Comparison of ENCODE assay signal across 22 cellular contexts in the genomic region with DNA sequence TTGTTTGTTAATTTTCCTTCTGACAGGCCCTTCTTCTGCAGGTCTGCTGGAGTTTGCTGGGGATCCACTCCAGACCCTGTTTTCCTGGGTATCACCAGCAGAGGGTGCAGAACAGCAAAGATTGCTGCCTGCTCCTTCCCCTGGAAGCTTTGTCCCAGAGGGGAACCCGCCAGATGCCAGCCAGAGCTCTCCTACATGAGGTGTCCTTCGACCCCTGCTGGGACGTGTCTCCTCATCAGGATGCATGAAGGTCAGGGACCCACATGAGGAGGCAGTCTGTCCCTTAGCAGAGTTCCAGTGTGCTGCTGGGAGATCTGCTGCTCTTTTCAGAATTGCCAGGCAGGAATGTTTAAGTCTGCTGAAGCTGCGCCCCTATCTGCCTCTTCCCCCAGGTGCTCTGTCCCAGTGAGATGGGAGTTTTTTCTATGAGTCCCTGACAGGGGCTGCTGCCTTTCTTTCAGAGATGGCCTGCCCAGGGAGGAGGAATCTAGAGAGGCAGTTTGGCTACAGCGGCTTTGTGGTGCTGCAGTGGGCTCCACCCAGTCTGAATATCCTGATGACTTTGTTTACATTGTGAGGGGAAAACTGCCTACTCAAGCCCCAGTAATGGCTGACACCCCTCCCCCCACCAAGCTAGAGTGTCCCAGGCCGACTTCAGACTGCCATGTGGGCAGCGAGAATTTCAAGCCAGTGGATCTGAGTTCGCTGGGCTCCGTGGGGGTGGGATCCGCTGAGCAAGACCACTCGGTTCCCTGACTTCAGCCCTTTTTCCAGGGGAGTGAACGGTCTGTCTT.
"Had no signal": no experiment of that assay in that cellular context is flagged by ENCODE, and none has a peak within 500 bp of the region (broad histone marks: within the 10 kb centered on the region; RNA-seq: fewer than 3 reads in every experiment).

No MANE protein-coding gene starts in this region.

- H3K27me3 Mint-ChIP-seq: activated naive CD8-positive, alpha-beta T cell treated with anti-CD3 and anti-CD28 coated beads, Interleukin-2, amount 10 ng/mL, durations not matched to agents 7 days and 5 days; dendritic cell treated with granulocyte-macrophage colony-stimulating factor and Interleukin-4, amounts not matched to agents 40 ng/mL and 50 ng/mL, for 4 days; memory B cell; progenitor cell of endocrine pancreas; T-cell; type B pancreatic cell had no signal

- H3K36me3 Mint-ChIP-seq: activated naive CD8-positive, alpha-beta T cell treated with anti-CD3 and anti-CD28 coated beads, Interleukin-2, amount 10 ng/mL, durations not matched to agents 7 days and 5 days; memory B cell; T-cell; type B pancreatic cell had no signal

- H3K4me3 ChIP-seq: left ventricle myocardium inferior, right atrium auricular region, suprapubic skin had no signal

- H3K27ac ChIP-seq: foreskin keratinocyte, left ventricle myocardium inferior, right atrium auricular region, suprapubic skin had no signal

- H3K27ac Mint-ChIP-seq: activated naive CD8-positive, alpha-beta T cell treated with anti-CD3 and anti-CD28 coated beads, Interleukin-2, amount 10 ng/mL, durations not matched to agents 7 days and 5 days; dendritic cell treated with granulocyte-macrophage colony-stimulating factor and Interleukin-4, amounts not matched to agents 40 ng/mL and 50 ng/mL, for 4 days; memory B cell; natural killer cell; progenitor cell of endocrine pancreas; T-cell; type B pancreatic cell had no signal

- FAIRE-seq: islet of Langerhans, small intestine had no signal

- H3K4me3 Mint-ChIP-seq: activated naive CD8-positive, alpha-beta T cell treated with anti-CD3 and anti-CD28 coated beads, Interleukin-2, amount 10 ng/mL, durations not matched to agents 7 days and 5 days; dendritic cell treated with granulocyte-macrophage colony-stimulating factor and Interleukin-4, amounts not matched to agents 40 ng/mL and 50 ng/mL, for 4 days; memory B cell; natural killer cell; T-cell; type B pancreatic cell had no signal

- H3K36me3 ChIP-seq: left ventricle myocardium inferior, right atrium auricular region, suprapubic skin had no signal

- DNase-seq: activated naive CD4-positive, alpha-beta T cell; activated naive CD8-positive, alpha-beta T cell treated with anti-CD3 and anti-CD28 coated beads, Interleukin-2, amount 10 ng/mL, durations not matched to agents 7 days and 5 days; activated T-cell treated with anti-CD3 and anti-CD28 coated beads for 4 hours; anterior cingulate cortex; effector memory CD4-positive, alpha-beta T cell; foreskin keratinocyte; head of caudate nucleus; left ventricle myocardium inferior; natural killer cell; occipital lobe; small intestine; stimulated activated naive CD8-positive, alpha-beta T cell treated with anti-CD3 and anti-CD28 coated beads, Interleukin-15, Interleukin-2, amounts not matched to agents 100 U/mL and 50 U/mL, for 24 hours; T-cell; T-helper 9 cell had no signal

- H3K4me1 ChIP-seq: foreskin keratinocyte, left ventricle myocardium inferior, right atrium auricular region, suprapubic skin had no signal

- H3K9me3 ChIP-seq: right atrium auricular region had no signal

- ATAC-seq: activated CD4-positive, CD25-positive, alpha-beta regulatory T cell treated with anti-CD3 and anti-CD28 coated beads, Interleukin-2, amount 50 U/mL, for 24 hours; foreskin keratinocyte; natural killer cell; stimulated activated naive CD8-positive, alpha-beta T cell treated with anti-CD3 and anti-CD28 coated beads, Interleukin-15, Interleukin-2, amounts not matched to agents 100 U/mL and 50 U/mL, for 24 hours; T-cell had no signal

- H3K4me1 Mint-ChIP-seq: activated naive CD8-positive, alpha-beta T cell treated with anti-CD3 and anti-CD28 coated beads, Interleukin-2, amount 10 ng/mL, durations not matched to agents 7 days and 5 days; memory B cell; natural killer cell; T-cell had no signal

- H3K27me3 ChIP-seq: foreskin keratinocyte, right atrium auricular region, suprapubic skin had no signal
